ENCODE assay signal across 8 cellular contexts in the genomic region with DNA sequence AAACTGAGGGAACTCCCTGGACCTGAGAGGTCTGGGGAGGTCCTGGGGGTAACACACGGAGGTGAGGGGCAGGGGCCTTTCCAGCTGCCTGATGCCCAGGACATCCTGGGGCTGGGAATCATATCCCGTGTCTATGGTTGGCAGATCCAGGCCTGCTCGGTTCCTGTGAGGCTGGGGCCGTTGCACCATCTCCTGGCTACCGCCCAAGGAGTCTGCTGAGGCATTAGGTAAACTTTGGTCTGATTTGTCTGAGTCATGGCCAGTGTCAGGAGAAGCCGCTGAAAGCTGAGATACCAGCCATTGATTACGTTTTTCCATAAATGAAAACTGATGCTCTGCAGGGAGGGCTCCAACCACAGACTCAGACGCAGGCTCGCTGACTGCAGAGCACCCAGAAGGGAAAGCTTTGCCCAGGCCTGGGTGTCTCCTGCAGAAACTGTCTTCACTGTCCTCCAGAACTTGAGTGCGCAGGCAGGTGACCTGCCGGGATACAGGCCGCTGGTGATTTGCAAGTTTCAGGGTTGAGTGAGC.
DNase-seq lines count a peak whose midpoint lies in the region; TF ChIP-seq lines count a peak whose summit lies in the region.

No MANE protein-coding gene starts in this region.

- no peak overlapping the region for H3K4me3 ChIP-seq in fibroblast of pulmonary artery (replicated peaks; ENCODE audit: low read depth, low read length)
- H3K4me3 ChIP-seq in retinal pigment epithelial cell (ENCODE audit: low read length), result no peak overlapping the region

- no peak for TF ChIP-seq CTCF in RWPE1 (conservative IDR thresholded peaks at IDR 0.05; ENCODE audit: low read depth)
- no peak for TF ChIP-seq CTCF in fibroblast of pulmonary artery (IDR thresholded peaks at IDR 0.05; ENCODE audit: low read length, missing control alignments)
- TF ChIP-seq CTCF in retinal pigment epithelial cell (conservative IDR thresholded peaks at IDR 0.05; ENCODE audit: low read depth, low read length), result no peak

- H3K27ac ChIP-seq in RWPE1, result peak overlapping the region; percentile 100

- peak; percentile 100 for DNase-seq in EL
- peak; percentile 93 for DNase-seq in RWPE1 (ENCODE audit: low spot score)
- peak; percentile 98 for DNase-seq in fibroblast of pulmonary artery (ENCODE audit: low read depth)
- peak; percentile 90 for DNase-seq in retinal pigment epithelial cell (ENCODE audit: low read depth)
- no peak for DNase-seq in NCI-H2227 treated with DMSO at 0.1 percent for 48 hours (lab: John Stamatoyannopoulos, UW)
- no peak for DNase-seq in KBM-7
- DNase-seq in NK-92 (lab: John Stamatoyannopoulos, UW; ENCODE audit: unreplicated experiment), result no peak
- DNase-seq in activated T-cell treated with anti-CD3 and anti-CD28 coated beads, Interleukin-2, amount 50 U/mL, for 1 hour, result no peak

- POLR2A ChIA-PET in RWPE1 (lab: Yijun Ruan, JAX; ENCODE audit: low non-redundant PET), result interaction anchor here (0.6 kb wide), 1 partner anchor 9 kb away, joined by 3 read pairs; no protein-coding TSS in a partner anchor

- in situ Hi-C loops in KBM-7 (cut with MboI; ENCODE audit: low pct_unique_long_range_greater_than_20kb, low sequenced_read_pairs), result no loop called here

- CTCF ChIA-PET in RWPE1 (lab: Yijun Ruan, JAX), result no interaction called here

Comparison
In these comparisons a context has a peak if more than half of its experiments do, and no peak if none do; other contexts are left out.
1. DNase-seq: peak in EL (single experiment), RWPE1 (single experiment), fibroblast of pulmonary artery (single experiment) and retinal pigment epithelial cell (single experiment); none in NCI-H2227 treated with DMSO at 0.1 percent for 48 hours (single experiment), KBM-7 (single experiment), NK-92 (single experiment) and activated T-cell treated with anti-CD3 and anti-CD28 coated beads, Interleukin-2, amount 50 U/mL, for 1 hour (single experiment).